In the genomic region with DNA sequence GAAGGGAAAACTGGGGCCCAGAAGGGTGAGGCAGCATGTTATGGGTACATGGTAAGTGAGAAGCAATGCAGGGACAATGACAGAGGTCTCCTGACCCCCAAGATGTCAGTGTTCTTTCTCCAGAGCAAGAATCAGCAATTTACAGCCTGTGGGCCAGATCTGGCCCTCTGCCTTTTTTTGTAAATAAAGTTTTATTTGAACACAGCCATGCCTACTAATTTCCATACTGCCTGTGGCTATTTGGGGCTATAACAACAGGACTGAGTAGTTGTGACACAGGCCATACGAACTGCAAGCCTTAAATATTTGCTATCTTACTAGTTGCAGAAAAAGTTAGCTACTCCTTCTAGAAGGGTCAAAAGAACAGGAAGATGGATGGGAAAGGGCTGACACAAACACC, we compare ENCODE assay signal across 33 cellular contexts. TPM values are rescaled to one million over a fixed set of nuclear protein-coding genes. Genes with fewer than 3 reads are reported as not detected.
"Had no signal": no experiment of that assay in that cellular context is flagged by ENCODE, and none has a peak within 500 bp of the region (broad histone marks: within the 10 kb centered on the region; RNA-seq: fewer than 3 reads in every experiment).

No MANE protein-coding gene starts in this region.

- H3K27me3 ChIP-seq: body of pancreas, brain microvascular endothelial cell, breast epithelium had no signal

- H3K27me3 Mint-ChIP-seq: activated CD4-positive, alpha-beta memory T cell treated with anti-CD3 and anti-CD28 coated beads for 36 hours; activated CD4-positive, alpha-beta T cell treated with anti-CD3 and anti-CD28 coated beads, Interleukin-2, amount 10 ng/mL, durations not matched to agents 24 days and 14 days; activated CD8-positive, alpha-beta T cell treated with anti-CD3 and anti-CD28 coated beads for 36 hours; activated naive CD8-positive, alpha-beta T cell treated with anti-CD3 and anti-CD28 coated beads for 36 hours had no signal

- H3K36me3 ChIP-seq: adrenal gland, brain microvascular endothelial cell, breast epithelium had no signal

- H3K4me1 ChIP-seq: adrenal gland, body of pancreas, breast epithelium had no signal

- DNase-seq: activated B cell treated with CpG ODN at 0.5 μM for 24 hours; activated CD4-positive, alpha-beta memory T cell treated with anti-CD3 and anti-CD28 coated beads for 36 hours; activated CD4-positive, alpha-beta T cell treated with anti-CD3 and anti-CD28 coated beads for 4 hours; activated CD4-positive, alpha-beta T cell treated with anti-CD3 and anti-CD28 coated beads, Interleukin-2, amount 10 ng/mL, durations not matched to agents 24 days and 14 days; activated CD4-positive, alpha-beta T cell treated with anti-CD3 and anti-CD28 coated beads, Interleukin-2, amount 50 U/mL, for 1 hour; activated CD4-positive, alpha-beta T cell treated with anti-CD3 and anti-CD28 coated beads, Interleukin-2, amount 50 U/mL, for 4 hours; activated CD4-positive, CD25-positive, alpha-beta regulatory T cell treated with anti-CD3 and anti-CD28 coated beads, Interleukin-2, amount 50 U/mL, for 72 hours; activated CD8-positive, alpha-beta memory T cell treated with anti-CD3 and anti-CD28 coated beads, Interleukin-2, amount 50 U/mL, for 48 hours; activated CD8-positive, alpha-beta T cell treated with anti-CD3 and anti-CD28 coated beads for 36 hours; activated effector memory CD4-positive, alpha-beta T cell treated with anti-CD3 and anti-CD28 coated beads, Interleukin-2, amount 50 U/mL, for 16 hours; activated gamma-delta T cell treated with Interleukin-2 at 50 U/mL for 16 hours; activated naive CD4-positive, alpha-beta T cell; activated naive CD4-positive, alpha-beta T cell treated with anti-CD3 and anti-CD28 coated beads for 36 hours; activated naive CD4-positive, alpha-beta T cell treated with anti-CD3 and anti-CD28 coated beads, Interleukin-2, amount 50 U/mL, for 16 hours; activated naive CD8-positive, alpha-beta T cell treated with anti-CD3 and anti-CD28 coated beads for 36 hours; activated T-cell treated with anti-CD3 and anti-CD28 coated beads, Interleukin-2, amount 50 U/mL, for 4 hours; activated T-cell treated with anti-CD3 and anti-CD28 coated beads, Interleukin-2, amount 50 U/mL, for 72 hours; adrenal gland; amniotic stem cell; aorta; body of pancreas; brain microvascular endothelial cell; central memory CD4-positive, alpha-beta T cell; T-helper 1 cell; T-helper 2 cell; T-helper 9 cell had no signal

- H3K9me3 Mint-ChIP-seq: activated B cell treated with CpG ODN at 0.5 μM for 24 hours; activated CD4-positive, alpha-beta memory T cell treated with anti-CD3 and anti-CD28 coated beads for 36 hours; activated CD4-positive, alpha-beta T cell treated with anti-CD3 and anti-CD28 coated beads, Interleukin-2, amount 10 ng/mL, durations not matched to agents 24 days and 14 days; activated CD8-positive, alpha-beta T cell treated with anti-CD3 and anti-CD28 coated beads for 36 hours; activated naive CD4-positive, alpha-beta T cell treated with anti-CD3 and anti-CD28 coated beads for 36 hours; activated naive CD4-positive, alpha-beta T cell treated with anti-CD3 and anti-CD28 coated beads, Interleukin-2, amount 50 U/mL, for 72 hours; activated naive CD8-positive, alpha-beta T cell treated with anti-CD3 and anti-CD28 coated beads for 36 hours; activated T-cell treated with anti-CD3 and anti-CD28 coated beads, Interleukin-2, amount 50 U/mL, for 4 hours; activated T-cell treated with anti-CD3 and anti-CD28 coated beads, Interleukin-2, amount 50 U/mL, for 72 hours; activated T-helper 1 cell treated with anti-CD3 and anti-CD28 coated beads, Interleukin-12 subunit alpha, Interleukin-12 subunit beta, Interleukin-2, Interleukin-4 antibody, amounts not matched to agents 30 ng/mL and 10 ng/mL and 1 ng/mL, durations not matched to agents 14 hours and 24 hours and 36 hours; activated T-helper 17 cell treated with anti-CD3 and anti-CD28 coated beads, Interleukin-2, amount 50 U/mL, for 72 hours; T-helper 1 cell treated with Interleukin-12 subunit alpha and Interleukin-12 subunit beta and Interleukin-4 antibody, amounts not matched to agents 30 μg/mL and 1 μg/mL, for 36 hours; T-helper 2 cell treated with Interferon-gamma antibody and Interleukin-4, amounts not matched to agents 5 μg/mL and 100 μg/mL, for 36 hours had no signal

- ATAC-seq: activated CD8-positive, alpha-beta T cell treated with anti-CD3 and anti-CD28 coated beads for 36 hours; activated naive CD4-positive, alpha-beta T cell treated with anti-CD3 and anti-CD28 coated beads, Interleukin-2, amount 50 U/mL, for 72 hours; activated T-cell treated with anti-CD3 and anti-CD28 coated beads, Interleukin-2, amount 50 U/mL, for 4 hours; activated T-cell treated with anti-CD3 and anti-CD28 coated beads, Interleukin-2, amount 50 U/mL, for 72 hours; activated T-helper 17 cell treated with anti-CD3 and anti-CD28 coated beads, Interleukin-2, amount 50 U/mL, for 72 hours; body of pancreas had no signal

- H3K4me3 ChIP-seq: adrenal gland, body of pancreas, breast epithelium had no signal

- H3K4me3 Mint-ChIP-seq: activated B cell treated with CpG ODN at 0.5 μM for 24 hours; activated CD4-positive, alpha-beta memory T cell treated with anti-CD3 and anti-CD28 coated beads for 36 hours; activated CD4-positive, alpha-beta T cell treated with anti-CD3 and anti-CD28 coated beads, Interleukin-2, amount 10 ng/mL, durations not matched to agents 24 days and 14 days; activated CD8-positive, alpha-beta T cell treated with anti-CD3 and anti-CD28 coated beads for 36 hours; activated naive CD4-positive, alpha-beta T cell treated with anti-CD3 and anti-CD28 coated beads for 36 hours; activated naive CD8-positive, alpha-beta T cell treated with anti-CD3 and anti-CD28 coated beads for 36 hours; activated T-cell treated with anti-CD3 and anti-CD28 coated beads, Interleukin-2, amount 50 U/mL, for 4 hours; activated T-cell treated with anti-CD3 and anti-CD28 coated beads, Interleukin-2, amount 50 U/mL, for 72 hours; activated T-helper 1 cell treated with anti-CD3 and anti-CD28 coated beads, Interleukin-12 subunit alpha, Interleukin-12 subunit beta, Interleukin-2, Interleukin-4 antibody, amounts not matched to agents 30 ng/mL and 10 ng/mL and 1 ng/mL, durations not matched to agents 14 hours and 24 hours and 36 hours; activated T-helper 17 cell treated with anti-CD3 and anti-CD28 coated beads, Interleukin-2, amount 50 U/mL, for 72 hours; T-helper 1 cell treated with Interleukin-12 subunit alpha and Interleukin-12 subunit beta and Interleukin-4 antibody, amounts not matched to agents 30 μg/mL and 1 μg/mL, for 36 hours; T-helper 2 cell treated with Interferon-gamma antibody and Interleukin-4, amounts not matched to agents 5 μg/mL and 100 μg/mL, for 36 hours had no signal

- H3K36me3 Mint-ChIP-seq: activated CD4-positive, alpha-beta memory T cell treated with anti-CD3 and anti-CD28 coated beads for 36 hours; activated naive CD4-positive, alpha-beta T cell treated with anti-CD3 and anti-CD28 coated beads, Interleukin-2, amount 50 U/mL, for 72 hours had no signal

- H3K9me3 ChIP-seq: adrenal gland, body of pancreas, breast epithelium had no signal

- H3K27ac Mint-ChIP-seq: activated B cell treated with CpG ODN at 0.5 μM for 24 hours; activated CD4-positive, alpha-beta memory T cell treated with anti-CD3 and anti-CD28 coated beads for 36 hours; activated CD4-positive, alpha-beta T cell treated with anti-CD3 and anti-CD28 coated beads, Interleukin-2, amount 10 ng/mL, durations not matched to agents 24 days and 14 days; activated CD8-positive, alpha-beta T cell treated with anti-CD3 and anti-CD28 coated beads for 36 hours; activated naive CD4-positive, alpha-beta T cell treated with anti-CD3 and anti-CD28 coated beads for 36 hours; activated naive CD4-positive, alpha-beta T cell treated with anti-CD3 and anti-CD28 coated beads, Interleukin-2, amount 50 U/mL, for 72 hours; activated naive CD8-positive, alpha-beta T cell treated with anti-CD3 and anti-CD28 coated beads for 36 hours; activated T-cell treated with anti-CD3 and anti-CD28 coated beads, Interleukin-2, amount 50 U/mL, for 72 hours; activated T-helper 1 cell treated with anti-CD3 and anti-CD28 coated beads, Interleukin-12 subunit alpha, Interleukin-12 subunit beta, Interleukin-2, Interleukin-4 antibody, amounts not matched to agents 30 ng/mL and 10 ng/mL and 1 ng/mL, durations not matched to agents 14 hours and 24 hours and 36 hours; activated T-helper 17 cell treated with anti-CD3 and anti-CD28 coated beads, Interleukin-2, amount 50 U/mL, for 72 hours; T-helper 1 cell treated with Interleukin-12 subunit alpha and Interleukin-12 subunit beta and Interleukin-4 antibody, amounts not matched to agents 30 μg/mL and 1 μg/mL, for 36 hours; T-helper 2 cell treated with Interferon-gamma antibody and Interleukin-4, amounts not matched to agents 5 μg/mL and 100 μg/mL, for 36 hours had no signal

- H3K4me1 Mint-ChIP-seq: activated B cell treated with CpG ODN at 0.5 μM for 24 hours; activated CD4-positive, alpha-beta T cell treated with anti-CD3 and anti-CD28 coated beads, Interleukin-2, amount 10 ng/mL, durations not matched to agents 24 days and 14 days; activated naive CD8-positive, alpha-beta T cell treated with anti-CD3 and anti-CD28 coated beads for 36 hours; activated T-helper 17 cell treated with anti-CD3 and anti-CD28 coated beads, Interleukin-2, amount 50 U/mL, for 72 hours had no signal

- H3K27ac ChIP-seq: adrenal gland, body of pancreas, brain microvascular endothelial cell, breast epithelium had no signal

RNA-seq across cellular contexts. Expression of a gene that starts 52.5 kb away (rescaled TPM):
- total RNA-seq: activated B cell treated with CpG ODN at 0.5 μM for 24 hours; activated CD4-positive, alpha-beta memory T cell treated with anti-CD3 and anti-CD28 coated beads for 36 hours; activated CD4-positive, alpha-beta T cell treated with anti-CD3 and anti-CD28 coated beads, Interleukin-2, amount 10 ng/mL, durations not matched to agents 24 days and 14 days; activated CD8-positive, alpha-beta memory T cell treated with anti-CD3 and anti-CD28 coated beads for 36 hours; activated CD8-positive, alpha-beta T cell treated with anti-CD3 and anti-CD28 coated beads for 36 hours; activated naive CD4-positive, alpha-beta T cell treated with anti-CD3 and anti-CD28 coated beads for 36 hours; activated naive CD4-positive, alpha-beta T cell treated with anti-CD3 and anti-CD28 coated beads, Interleukin-2, amount 50 U/mL, for 72 hours; activated naive CD8-positive, alpha-beta T cell treated with anti-CD3 and anti-CD28 coated beads for 36 hours; activated T-cell treated with anti-CD3 and anti-CD28 coated beads, Interleukin-2, amount 50 U/mL, for 4 hours; activated T-cell treated with anti-CD3 and anti-CD28 coated beads, Interleukin-2, amount 50 U/mL, for 72 hours; activated T-helper 1 cell treated with anti-CD3 and anti-CD28 coated beads, Interleukin-12 subunit alpha, Interleukin-12 subunit beta, Interleukin-2, Interleukin-4 antibody, amounts not matched to agents 30 ng/mL and 10 ng/mL and 1 ng/mL, durations not matched to agents 14 hours and 24 hours and 36 hours; activated T-helper 17 cell treated with anti-CD3 and anti-CD28 coated beads, Interleukin-2, amount 50 U/mL, for 72 hours had no signal
